8 cellular contexts compared by ENCODE assay signal in the genomic region with DNA sequence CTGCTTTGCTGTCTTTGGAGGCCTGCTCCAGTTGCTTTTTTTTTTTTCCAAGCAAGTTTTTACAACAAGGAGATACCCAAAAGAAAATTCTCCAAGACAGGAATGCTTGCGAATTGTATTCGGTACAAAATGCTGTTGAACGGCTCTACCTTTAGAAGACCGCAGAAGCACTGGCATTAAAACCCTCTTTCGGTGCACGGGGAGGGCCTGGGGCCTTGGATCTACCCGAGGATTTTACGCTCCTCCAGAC. TPM values are rescaled to one million over a fixed set of nuclear protein-coding genes. Genes with fewer than 3 reads are reported as not detected.
A peak's percentile ranks its signal among the peaks of the same experiment; 100 is the strongest.
DNase-seq lines count a peak whose midpoint lies in the region; TF ChIP-seq lines count a peak whose summit lies in the region.

No MANE protein-coding gene starts in this region.

- H3K9me3 Mint-ChIP-seq in T-helper 2 cell treated with Interferon-gamma antibody and Interleukin-4, amounts not matched to agents 5 μg/mL and 100 μg/mL, for 36 hours: no peaks in the 10 kb centered on the region
- H3K9me3 Mint-ChIP-seq in activated naive CD8-positive, alpha-beta T cell (ENCODE audit: low read depth): no peaks in the 10 kb centered on the region
- H3K9me3 Mint-ChIP-seq in immature natural killer cell: no peaks in the 10 kb centered on the region

- H3K4me1 ChIP-seq in testis: peaks cover 12% of the 10 kb centered on the region

- 20 to 32% methylated on average over 8 of the region's 8 CpGs for WGBS in testis, 2 donors

- H3K4me3 ChIP-seq in testis: peak overlapping the region; percentile 95 to 99

- TF ChIP-seq CTCF in testis (IDR thresholded peaks at IDR 0.05): no peak

- intact Hi-C loops in testis (cut with DNase I; ENCODE audit: low total_unique reads): no loop called here

- H3K27ac Mint-ChIP-seq in T-helper 2 cell treated with Interferon-gamma antibody and Interleukin-4, amounts not matched to agents 5 μg/mL and 100 μg/mL, for 36 hours: peak overlapping the region; percentile 53
- H3K27ac Mint-ChIP-seq in activated naive CD8-positive, alpha-beta T cell: no peak overlapping the region
- H3K27ac Mint-ChIP-seq in immature natural killer cell: peak overlapping the region; percentile 97 to 100 (median 99)

- no peak for DNase-seq in T-helper 2 cell treated with Interferon-gamma antibody and Interleukin-4, amounts not matched to agents 5 μg/mL and 100 μg/mL, for 36 hours (ENCODE audit: low spot score)
- DNase-seq in T-helper 2 cell (no peak), immature natural killer cell (no peak), testis (no peak), DMS153 (lab: John Stamatoyannopoulos, UW) (no peak), glomerular visceral epithelial cell (ENCODE audit: extremely low spot score) (no peak), NCI-H524 treated with DMSO at 0.1 percent for 48 hours (lab: John Stamatoyannopoulos, UW) (no peak)

- no peaks in the 10 kb centered on the region for H3K36me3 ChIP-seq in testis (ENCODE audit: low read depth, missing control alignments)

- H3K27ac ChIP-seq in testis: peak overlapping the region; percentile 93 to 94

- no peak for TF ChIP-seq POLR2A in testis (IDR thresholded peaks at IDR 0.05)

- H3K27me3 Mint-ChIP-seq in T-helper 2 cell treated with Interferon-gamma antibody and Interleukin-4, amounts not matched to agents 5 μg/mL and 100 μg/mL, for 36 hours (ENCODE audit: low read depth): peaks cover 14% of the 10 kb centered on the region
- no peaks in the 10 kb centered on the region for H3K27me3 Mint-ChIP-seq in activated naive CD8-positive, alpha-beta T cell
- H3K27me3 Mint-ChIP-seq in immature natural killer cell (ENCODE audit: low read depth in 3 of 3): peaks cover 13 to 27% (median 14%) of the 10 kb centered on the region in 3 donors

- no peaks in the 10 kb centered on the region for H3K27me3 ChIP-seq in testis

- H3K36me3 Mint-ChIP-seq in T-helper 2 cell treated with Interferon-gamma antibody and Interleukin-4, amounts not matched to agents 5 μg/mL and 100 μg/mL, for 36 hours (ENCODE audit: low read depth): peaks cover 15% of the 10 kb centered on the region
- peaks cover 3% of the 10 kb centered on the region for H3K36me3 Mint-ChIP-seq in activated naive CD8-positive, alpha-beta T cell
- H3K36me3 Mint-ChIP-seq in immature natural killer cell: peaks cover 0 to 10% (median 5%) of the 10 kb centered on the region in 3 donors

- peak overlapping the region; percentile 71 for H3K4me3 Mint-ChIP-seq in T-helper 2 cell treated with Interferon-gamma antibody and Interleukin-4, amounts not matched to agents 5 μg/mL and 100 μg/mL, for 36 hours
- H3K4me3 Mint-ChIP-seq in activated naive CD8-positive, alpha-beta T cell: peak overlapping the region; percentile 79
- peak overlapping the region; percentile 86 to 93 (median 91) for H3K4me3 Mint-ChIP-seq in immature natural killer cell

- H3K4me1 Mint-ChIP-seq in T-helper 2 cell treated with Interferon-gamma antibody and Interleukin-4, amounts not matched to agents 5 μg/mL and 100 μg/mL, for 36 hours (ENCODE audit: low read depth): peaks cover 31% of the 10 kb centered on the region
- peaks cover 25% of the 10 kb centered on the region for H3K4me1 Mint-ChIP-seq in activated naive CD8-positive, alpha-beta T cell (ENCODE audit: low read depth)
- H3K4me1 Mint-ChIP-seq in immature natural killer cell: peaks cover 56 to 59% of the 10 kb centered on the region in 2 donors

- H3K9me3 ChIP-seq in testis: no peaks in the 10 kb centered on the region

RNA-seq across cellular contexts. Expression of a gene that starts 1.3 kb away (rescaled TPM):
- 100 to 1,000 TPM in 1 of 3 donors, 10 to 100 TPM in 2; 41.4 to 121 (median 44.2) TPM for polyA plus RNA-seq in immature natural killer cell
- total RNA-seq in testis: 100 to 1,000 TPM; 142 to 154 TPM
- polyA plus RNA-seq in testis (ENCODE audit: insufficient read depth, low read depth, low replicate concordance): 26.2 TPM
